Comparison of ENCODE assay signal across 1 cellular context in the genomic region with DNA sequence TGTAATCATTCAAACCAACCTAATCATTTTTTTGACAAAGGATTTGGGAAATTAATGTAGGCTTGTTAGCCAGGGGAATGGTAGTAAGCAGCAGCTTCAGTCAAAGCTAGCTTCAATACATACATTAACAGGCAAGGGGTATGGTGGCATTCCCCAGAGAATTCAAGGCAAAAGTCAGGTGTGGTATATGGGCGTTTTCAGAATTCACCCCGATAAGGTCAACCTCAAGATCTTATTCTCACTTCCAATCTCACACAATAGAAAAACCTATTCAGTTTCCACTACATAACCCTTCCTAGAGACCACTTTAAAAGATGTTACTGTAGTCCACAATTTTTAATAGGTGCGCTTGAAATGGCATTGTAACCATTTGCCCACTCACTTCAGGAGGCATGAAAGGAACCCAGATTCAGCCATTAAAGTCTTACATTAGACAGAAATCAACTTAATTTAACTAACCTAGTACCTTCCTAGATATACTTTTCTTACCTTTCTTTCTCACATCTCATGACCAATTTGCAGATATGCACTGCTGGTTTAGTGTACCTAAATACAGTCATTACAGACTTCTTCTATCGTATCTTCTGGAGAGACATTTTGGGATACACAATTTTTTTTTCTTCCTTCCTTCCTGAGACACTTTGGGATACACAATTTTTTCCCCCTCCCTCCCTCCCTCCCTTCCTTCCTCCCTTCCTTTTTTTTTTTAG.
TF ChIP-seq lines count a peak whose summit lies in the region.

No MANE protein-coding gene starts in this region.

TF ChIP-seq in GM12878, 131 proteins besides CTCF, POLR2A, EP300 and RAD21 (continued from another document):
- TF ChIP-seq, protein P1, sequence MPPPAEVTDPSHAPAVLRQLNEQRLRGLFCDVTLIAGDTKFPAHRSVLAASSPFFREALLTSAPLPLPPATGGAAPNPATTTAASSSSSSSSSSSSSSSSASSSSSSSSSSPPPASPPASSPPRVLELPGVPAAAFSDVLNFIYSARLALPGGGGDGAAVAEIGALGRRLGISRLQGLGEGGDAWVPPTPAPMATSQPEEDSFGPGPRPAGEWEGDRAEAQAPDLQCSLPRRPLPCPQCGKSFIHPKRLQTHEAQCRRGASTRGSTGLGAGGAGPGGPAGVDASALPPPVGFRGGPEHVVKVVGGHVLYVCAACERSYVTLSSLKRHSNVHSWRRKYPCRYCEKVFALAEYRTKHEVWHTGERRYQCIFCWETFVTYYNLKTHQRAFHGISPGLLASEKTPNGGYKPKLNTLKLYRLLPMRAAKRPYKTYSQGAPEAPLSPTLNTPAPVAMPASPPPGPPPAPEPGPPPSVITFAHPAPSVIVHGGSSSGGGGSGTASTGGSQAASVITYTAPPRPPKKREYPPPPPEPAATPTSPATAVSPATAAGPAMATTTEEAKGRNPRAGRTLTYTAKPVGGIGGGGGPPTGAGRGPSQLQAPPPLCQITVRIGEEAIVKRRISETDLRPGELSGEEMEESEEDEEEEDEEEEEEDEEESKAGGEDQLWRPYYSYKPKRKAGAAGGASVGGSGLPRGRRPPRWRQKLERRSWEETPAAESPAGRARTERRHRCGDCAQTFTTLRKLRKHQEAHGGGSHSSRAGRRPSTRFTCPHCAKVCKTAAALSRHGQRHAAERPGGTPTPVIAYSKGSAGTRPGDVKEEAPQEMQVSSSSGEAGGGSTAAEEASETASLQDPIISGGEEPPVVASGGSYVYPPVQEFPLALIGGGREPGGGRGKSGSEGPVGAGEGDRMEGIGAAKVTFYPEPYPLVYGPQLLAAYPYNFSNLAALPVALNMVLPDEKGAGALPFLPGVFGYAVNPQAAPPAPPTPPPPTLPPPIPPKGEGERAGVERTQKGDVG (CRISPR knock-in tag; IDR thresholded peaks at IDR 0.05): no peak
- TF ChIP-seq PAX5 (IDR thresholded peaks at IDR 0.05; ENCODE audit: borderline replicate concordance, low read depth, low read length): no peak
- TF ChIP-seq IKZF1 (conservative IDR thresholded peaks at IDR 0.05): no peak
- no peak for TF ChIP-seq CBFB (IDR thresholded peaks at IDR 0.05; ENCODE audit: low read depth)
- no peak for TF ChIP-seq CEBPB (IDR thresholded peaks at IDR 0.05; ENCODE audit: borderline replicate concordance in 1 of 2, low read depth in 2 of 2, low read length in 2 of 2)
- TF ChIP-seq SUZ12 (IDR thresholded peaks at IDR 0.05; ENCODE audit: unreplicated experiment): no peak
- TF ChIP-seq GABPA (IDR thresholded peaks at IDR 0.05; ENCODE audit: low read depth): no peak
